In the genomic region with DNA sequence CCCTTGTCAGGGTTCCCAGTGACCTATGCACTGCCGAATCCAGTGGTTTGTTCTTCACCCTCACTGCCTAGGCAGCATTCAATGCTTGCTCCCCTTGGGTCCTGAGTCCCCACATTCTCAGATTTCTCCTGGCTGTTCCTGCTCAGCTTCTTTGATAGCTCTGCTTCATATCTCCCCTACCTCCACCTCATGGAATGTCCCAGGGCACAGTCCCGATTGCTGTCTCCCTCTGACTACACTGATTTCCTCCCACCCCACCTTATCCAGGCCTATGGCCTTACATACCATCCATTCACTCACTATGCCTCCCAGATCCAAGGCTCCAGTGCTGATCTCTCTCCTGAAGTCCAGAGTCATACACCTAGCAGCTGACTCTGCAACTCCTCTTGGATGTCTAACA, we compare ENCODE assay signal across 25 cellular contexts. TPM values are rescaled to one million over a fixed set of nuclear protein-coding genes. Genes with fewer than 3 reads are reported as not detected.
A peak's percentile ranks its signal among the peaks of the same experiment; 100 is the strongest.
DNase-seq lines count a peak whose midpoint lies in the region; ATAC-seq and TF ChIP-seq lines count a peak whose summit lies in the region.
"Had no signal": no experiment of that assay in that cellular context is flagged by ENCODE, and none has a peak within 500 bp of the region (broad histone marks: within the 10 kb centered on the region; RNA-seq: fewer than 3 reads in every experiment).

No MANE protein-coding gene starts in this region.

- H3K36me3 Mint-ChIP-seq in CD8-positive, alpha-beta T cell: peaks cover 6% of the 10 kb centered on the region
- H3K36me3 Mint-ChIP-seq in IgD-negative memory B cell: no peaks in the 10 kb centered on the region
- H3K36me3 Mint-ChIP-seq in nephron (ENCODE audit: low read depth): peaks cover 3% of the 10 kb centered on the region
- H3K36me3 Mint-ChIP-seq: activated CD4-positive, alpha-beta memory T cell treated with anti-CD3 and anti-CD28 coated beads for 36 hours; activated naive CD4-positive, alpha-beta T cell treated with anti-CD3 and anti-CD28 coated beads, Interleukin-2, amount 50 U/mL, for 72 hours; CD4-positive, CD25-positive, alpha-beta regulatory T cell had no signal

- H3K4me3 ChIP-seq in CD8-positive, alpha-beta T cell (ENCODE audit: low read depth, low read length): no peak overlapping the region
- H3K4me3 ChIP-seq in Peyer's patch: no peak overlapping the region
- H3K4me3 ChIP-seq: ascending aorta, esophagus squamous epithelium, GM12878, testis had no signal

- H3K4me1 ChIP-seq in CD8-positive, alpha-beta T cell (ENCODE audit: insufficient read depth, low read length): peaks cover 26% of the 10 kb centered on the region
- peaks cover 0 to 30% (median 24%) of the 10 kb centered on the region in 4 donors for H3K4me1 ChIP-seq in Peyer's patch

- H3K27me3 ChIP-seq in CD8-positive, alpha-beta T cell (ENCODE audit: insufficient read depth, low read length): no peaks in the 10 kb centered on the region
- no peaks in the 10 kb centered on the region for H3K27me3 ChIP-seq in Peyer's patch
- H3K27me3 ChIP-seq: ascending aorta, testis had no signal

- POLR2A ChIA-PET in CD8-positive, alpha-beta T cell (lab: Charles Lee): interaction anchor here (3.6 to 5.5 kb wide), 2 partner anchors 14 to 38 kb away, joined by 28 to 76 read pairs; partner anchors contain the start of gene IP6K1

- intact Hi-C loops in CD8-positive, alpha-beta T cell (cut with DNase I, micrococcal nuclease): no loop called here

- no peaks in the 10 kb centered on the region for H3K9me3 Mint-ChIP-seq in CD8-positive, alpha-beta T cell
- H3K9me3 Mint-ChIP-seq in IgD-negative memory B cell (no peaks in the 10 kb centered on the region), nephron (no peaks in the 10 kb centered on the region)
- H3K9me3 Mint-ChIP-seq: activated CD4-positive, alpha-beta memory T cell treated with anti-CD3 and anti-CD28 coated beads for 36 hours; activated naive CD4-positive, alpha-beta T cell treated with anti-CD3 and anti-CD28 coated beads, Interleukin-2, amount 50 U/mL, for 72 hours; activated T-helper 2 cell treated with anti-CD3 and anti-CD28 coated beads, Interferon-gamma antibody, Interleukin-2, Interleukin-4, amounts not matched to agents 10 μg/mL and 5 μg/mL and 100 μg/mL, durations not matched to agents 14 hours and 24 hours and 36 hours; central memory CD8-positive, alpha-beta T cell had no signal

- H3K36me3 ChIP-seq in CD8-positive, alpha-beta T cell (ENCODE audit: insufficient read depth, low read length): no peaks in the 10 kb centered on the region
- no peaks in the 10 kb centered on the region for H3K36me3 ChIP-seq in Peyer's patch
- H3K36me3 ChIP-seq: ascending aorta had no signal

- H3K4me1 Mint-ChIP-seq in CD8-positive, alpha-beta T cell (ENCODE audit: low read depth): peaks cover 27% of the 10 kb centered on the region
- peaks cover 14 to 19% (median 17%) of the 10 kb centered on the region in 3 donors for H3K4me1 Mint-ChIP-seq in IgD-negative memory B cell
- peaks cover 20% of the 10 kb centered on the region for H3K4me1 Mint-ChIP-seq in nephron

- no peak overlapping the region for H3K27ac Mint-ChIP-seq in CD8-positive, alpha-beta T cell
- H3K27ac Mint-ChIP-seq in IgD-negative memory B cell (no peak overlapping the region), nephron (peak overlapping the region in 1 of 3 experiments; percentile 50)
- H3K27ac Mint-ChIP-seq: activated CD4-positive, alpha-beta memory T cell treated with anti-CD3 and anti-CD28 coated beads for 36 hours; activated naive CD4-positive, alpha-beta T cell treated with anti-CD3 and anti-CD28 coated beads, Interleukin-2, amount 50 U/mL, for 72 hours; activated T-helper 2 cell treated with anti-CD3 and anti-CD28 coated beads, Interferon-gamma antibody, Interleukin-2, Interleukin-4, amounts not matched to agents 10 μg/mL and 5 μg/mL and 100 μg/mL, durations not matched to agents 14 hours and 24 hours and 36 hours; CD4-positive, CD25-positive, alpha-beta regulatory T cell had no signal

- TF ChIP-seq POLR2A in Peyer's patch (IDR thresholded peaks at IDR 0.05): no peak

- CTCF ChIA-PET in CD8-positive, alpha-beta T cell (lab: Charles Lee): interaction anchor here (1.0 to 20.8 kb wide), 6 partner anchors 13 to 103 kb away, joined by 3 to 416 read pairs (median 8); partner anchors contain the start of genes IP6K1, MST1R and UBA7

- ATAC-seq in CD8-positive, alpha-beta T cell: no peak
- no peak for ATAC-seq in GM18858 (IDR thresholded peaks at IDR 0.05; ENCODE audit: unreplicated experiment)
- ATAC-seq: activated naive CD4-positive, alpha-beta T cell treated with anti-CD3 and anti-CD28 coated beads, Interleukin-2, amount 50 U/mL, for 72 hours; GM12878; left cardiac atrium; stimulated activated naive CD8-positive, alpha-beta T cell treated with anti-CD3 and anti-CD28 coated beads, Interleukin-15, Interleukin-2, amounts not matched to agents 100 U/mL and 50 U/mL, for 24 hours had no signal

- TF ChIP-seq CTCF in CD8-positive, alpha-beta T cell (IDR thresholded peaks at IDR 0.05): no peak
- TF ChIP-seq CTCF in nephron (IDR thresholded peaks at IDR 0.05; ENCODE audit: unreplicated experiment in 3 of 3): no peak
- TF ChIP-seq CTCF in Peyer's patch (IDR thresholded peaks at IDR 0.05): no peak

- no peaks in the 10 kb centered on the region for H3K9me3 ChIP-seq in CD8-positive, alpha-beta T cell (ENCODE audit: low read length)
- no peaks in the 10 kb centered on the region for H3K9me3 ChIP-seq in Peyer's patch
- H3K9me3 ChIP-seq: ascending aorta, esophagus squamous epithelium, testis had no signal

- H3K27ac ChIP-seq in CD8-positive, alpha-beta T cell (ENCODE audit: low read depth, low read length): no peak overlapping the region
- H3K27ac ChIP-seq in Peyer's patch: no peak overlapping the region
- H3K27ac ChIP-seq: ascending aorta, esophagus squamous epithelium, RWPE1, testis had no signal

- no peaks in the 10 kb centered on the region for H3K27me3 Mint-ChIP-seq in CD8-positive, alpha-beta T cell (ENCODE audit: low read depth)
- H3K27me3 Mint-ChIP-seq in IgD-negative memory B cell (peaks cover 3% of the 10 kb centered on the region), nephron (ENCODE audit: low read depth) (peaks cover 24% of the 10 kb centered on the region)
- H3K27me3 Mint-ChIP-seq: central memory CD8-positive, alpha-beta T cell had no signal

- no peak for DNase-seq in CD8-positive, alpha-beta T cell
- DNase-seq in Peyer's patch: no peak
- no peak for DNase-seq in cortex of kidney (lab: John Stamatoyannopoulos, UW)
- DNase-seq: activated CD4-positive, alpha-beta memory T cell treated with anti-CD3 and anti-CD28 coated beads for 36 hours; activated CD4-positive, CD25-positive, alpha-beta regulatory T cell treated with anti-CD3 and anti-CD28 coated beads, Interleukin-2, amount 50 U/mL, for 72 hours; activated CD8-positive, alpha-beta memory T cell treated with anti-CD3 and anti-CD28 coated beads, Interleukin-2, amount 50 U/mL, for 4 hours; CD4-positive, CD25-positive, alpha-beta regulatory T cell; dermis blood vessel endothelial cell; esophagus squamous epithelium; foreskin melanocyte; left cardiac atrium; NCI-H446 treated with DMSO at 0.1 percent for 48 hours; stimulated activated naive CD8-positive, alpha-beta T cell treated with anti-CD3 and anti-CD28 coated beads, Interleukin-15, Interleukin-2, amounts not matched to agents 100 U/mL and 50 U/mL, for 24 hours; testis had no signal

- H3K4me3 Mint-ChIP-seq in CD8-positive, alpha-beta T cell: peak overlapping the region; percentile 38
- H3K4me3 Mint-ChIP-seq in IgD-negative memory B cell (peak overlapping the region in 3 of 4 donors; percentile 7 to 92 (median 19)), nephron (peak overlapping the region in 2 of 3 experiments; percentile 12 to 28)

RNA-seq across cellular contexts. Expression of gene CDHR4, which starts 1.5 kb away (rescaled TPM):
- under 1 TPM in 1 of 2 experiments, not detected in 1; 0.17 TPM for total RNA-seq in CD8-positive, alpha-beta T cell
- polyA plus RNA-seq in IgD-negative memory B cell: not detected
- total RNA-seq in Peyer's patch: 1 to 10 TPM in 1 of 4 donors, not detected in 3; 1.0 TPM
- total RNA-seq: activated T-helper 2 cell treated with anti-CD3 and anti-CD28 coated beads, Interferon-gamma antibody, Interleukin-2, Interleukin-4, amounts not matched to agents 10 μg/mL and 5 μg/mL and 100 μg/mL, durations not matched to agents 14 hours and 24 hours and 36 hours; ascending aorta; dermis blood vessel endothelial cell; esophagus squamous epithelium; GM12878; LHCN-M2; SK-MEL-5 had no signal
- polyA plus RNA-seq: CD4-positive, CD25-positive, alpha-beta regulatory T cell; GM12878 had no signal

RNA-seq across cellular contexts. Expression of gene INKA1, which starts 1.9 kb away (rescaled TPM):
- under 1 TPM; 0.71 to 1.00 TPM for total RNA-seq in CD8-positive, alpha-beta T cell
- polyA plus RNA-seq in IgD-negative memory B cell: 35.5 TPM
- total RNA-seq in Peyer's patch: 10 to 100 TPM in 1 of 4 donors, 1 to 10 TPM in 1, not detected in 2; 1.9 to 22.3 TPM
- total RNA-seq: ascending aorta had no signal

RNA-seq across cellular contexts. Expression of gene UBA7, which starts 12.6 kb away (rescaled TPM):
- 100 to 1,000 TPM; 196 to 206 TPM for total RNA-seq in CD8-positive, alpha-beta T cell
- 61.5 TPM for polyA plus RNA-seq in IgD-negative memory B cell
- 100 to 1,000 TPM; 155 to 349 (median 263) TPM for total RNA-seq in Peyer's patch

RNA-seq across cellular contexts. Expression of gene IP6K1, which starts 14.8 kb away (rescaled TPM):
- 10 to 100 TPM; 34.3 to 36.6 TPM for total RNA-seq in CD8-positive, alpha-beta T cell
- 28.7 TPM for polyA plus RNA-seq in IgD-negative memory B cell
- 10 to 100 TPM; 30.6 to 56.1 (median 46.8) TPM for total RNA-seq in Peyer's patch

RNA-seq across cellular contexts. Expression of gene TRAIP, which starts 55.2 kb away (rescaled TPM):
- total RNA-seq in CD8-positive, alpha-beta T cell: 1 to 10 TPM; 4.1 to 5.5 TPM
- 5.4 TPM for polyA plus RNA-seq in IgD-negative memory B cell
- total RNA-seq in Peyer's patch: 1 to 10 TPM; 2.1 to 8.3 (median 4.7) TPM
- total RNA-seq: ascending aorta had no signal
